28 cellular contexts compared by ENCODE assay signal in genomic region chr6:139927742-139928305, GRCh38.
DNase-seq lines count a peak whose midpoint lies in the region; ATAC-seq, FAIRE-seq and TF ChIP-seq lines count a peak whose summit lies in the region.
"Had no signal": no experiment of that assay in that cellular context is flagged by ENCODE, and none has a peak within 500 bp of the region (broad histone marks: within the 10 kb centered on the region; RNA-seq: fewer than 3 reads in every experiment).

No MANE protein-coding gene starts in this region.

- H2AFZ ChIP-seq in ACC112 (ENCODE audit: low read length, unreplicated experiment) (peak overlapping the region; percentile 65), H1 (ENCODE audit: low read length) (no peak overlapping the region)

- H3K4me3 Mint-ChIP-seq in HFFc6, result no peak overlapping the region
- no peak overlapping the region for H3K4me3 Mint-ChIP-seq in stimulated activated memory B cell treated with anti-CD40 and anti-IgM and Interleukin-4, amounts not matched to agents 10 μg/mL and 1 μg/mL and 100 μg/mL, for 72 hours
- H3K4me3 Mint-ChIP-seq: activated CD4-positive, alpha-beta memory T cell treated with anti-CD3 and anti-CD28 coated beads for 36 hours; activated T-cell treated with anti-CD3 and anti-CD28 coated beads, Interleukin-2, amount 50 U/mL, for 72 hours; brain; CD8-positive, alpha-beta T cell; stimulated activated effector memory CD8-positive, alpha-beta T cell treated with anti-CD3 and anti-CD28 coated beads, Interleukin-12 subunit alpha, Interleukin-12 subunit beta, amount 100 ng/mL, for 72 hours had no signal

- no peak overlapping the region for H4K8ac ChIP-seq in H1 (ENCODE audit: extremely low read depth, insufficient read depth, low read length)
- H4K8ac ChIP-seq in mesendoderm (ENCODE audit: low read depth, low read length), result no peak overlapping the region

- peaks cover 45% of the 10 kb centered on the region for H3K4me1 ChIP-seq in ACC112 (ENCODE audit: control insufficient read depth, insufficient read depth, low read length, unreplicated experiment)
- no peaks in the 10 kb centered on the region for H3K4me1 ChIP-seq in H1 (replicated peaks in 1 of 4; ENCODE audit: control insufficient read depth in 3 of 4, insufficient read depth in 4 of 4, low read length in 3 of 4)
- H3K4me1 ChIP-seq in mesendoderm (ENCODE audit: control insufficient read depth, low read depth, low read length), result no peaks in the 10 kb centered on the region
- H3K4me1 ChIP-seq: psoas muscle had no signal

- H3K4me2 ChIP-seq in H1 (ENCODE audit: insufficient read depth in 1 of 2, low read depth in 2 of 2, low read length in 2 of 2) (no peak overlapping the region), mesendoderm (ENCODE audit: low read length) (no peak overlapping the region)

- no peak overlapping the region for H2BK15ac ChIP-seq in H1 (ENCODE audit: low read length)
- no peak overlapping the region for H2BK15ac ChIP-seq in mesendoderm (replicated peaks; ENCODE audit: low read depth)

- H3K79me1 ChIP-seq in H1 (ENCODE audit: low read depth, low read length), result no peaks in the 10 kb centered on the region
- no peaks in the 10 kb centered on the region for H3K79me1 ChIP-seq in mesendoderm (ENCODE audit: low read length)

- no peak overlapping the region for H3K14ac ChIP-seq in H1 (ENCODE audit: insufficient read length)

- H3K23ac ChIP-seq in H1 (ENCODE audit: insufficient read length) (no peak overlapping the region), mesendoderm (ENCODE audit: low read length) (no peak overlapping the region)

- no peak for FAIRE-seq in H1 (lab: Jason Lieb, UNC)
- FAIRE-seq: GM12892, HTR-8/SVneo had no signal

- no peaks in the 10 kb centered on the region for H3K27me3 ChIP-seq in ACC112 (ENCODE audit: insufficient read depth, low read length)
- no peaks in the 10 kb centered on the region for H3K27me3 ChIP-seq in H1 (replicated peaks in 1 of 4; ENCODE audit: control insufficient read depth in 3 of 4, extremely low read depth in 1 of 4, insufficient read depth in 3 of 4, low read length in 3 of 4)
- no peaks in the 10 kb centered on the region for H3K27me3 ChIP-seq in mesendoderm (ENCODE audit: insufficient read depth, low read length, poor library complexity)
- H3K27me3 ChIP-seq: BE2C, gastrocnemius medialis, neutrophil, transverse colon had no signal

- WGBS in H1 (ENCODE audit: extremely low coverage in 1 of 2, insufficient coverage in 1 of 2, insufficient read length in 1 of 2, insufficient replicate concordance in 2 of 2, low coverage in 1 of 2, low lambda C conversion rate in 2 of 2, missing lambda C conversion rate in 1 of 2), 2 experiments, result 82% methylated on average over 1 of the region's 1 CpG; no CpG with 5 or more reads in 1 of the 2 experiments
- WGBS in mesendoderm (ENCODE audit: extremely low coverage, insufficient coverage, low lambda C conversion rate), result no CpG with 5 or more reads among the region's 1 CpG

- 0 out of 2 replicates have a peak overlapping the region, but pooled peaks have one; percentile 40 for H2BK5ac ChIP-seq in H1 (ENCODE audit: low read depth, low read length)
- no peak overlapping the region for H2BK5ac ChIP-seq in mesendoderm (ENCODE audit: low read length)

- H3K36me3 Mint-ChIP-seq in HFFc6 (ENCODE audit: low read depth), result 0 out of 2 replicates have a peak, but pooled peaks cover 3% of the 10 kb centered on the region
- H3K36me3 Mint-ChIP-seq in stimulated activated memory B cell treated with anti-CD40 and anti-IgM and Interleukin-4, amounts not matched to agents 10 μg/mL and 1 μg/mL and 100 μg/mL, for 72 hours, result no peaks in the 10 kb centered on the region
- H3K36me3 Mint-ChIP-seq: activated CD4-positive, alpha-beta memory T cell treated with anti-CD3 and anti-CD28 coated beads for 36 hours; brain; CD8-positive, alpha-beta T cell; stimulated activated effector memory CD8-positive, alpha-beta T cell treated with anti-CD3 and anti-CD28 coated beads, Interleukin-12 subunit alpha, Interleukin-12 subunit beta, amount 100 ng/mL, for 72 hours had no signal

- H3K36me3 ChIP-seq in ACC112 (ENCODE audit: insufficient read depth, low read length) (no peaks in the 10 kb centered on the region), H1 (ENCODE audit: control insufficient read depth in 2 of 4, insufficient read depth in 4 of 4, low read length in 3 of 4) (0 out of 8 replicates have a peak, but pooled peaks cover 0 to 2% (median 0%) of the 10 kb centered on the region in 4 experiments), mesendoderm (ENCODE audit: control insufficient read depth, insufficient read depth, low read length) (no peaks in the 10 kb centered on the region)
- H3K36me3 ChIP-seq: BE2C, gastrocnemius medialis, neutrophil, transverse colon had no signal

- no peak for DNase-seq in HFFc6
- DNase-seq in H1 (ENCODE audit: low read depth in 1 of 2, low spot score in 2 of 2), result no peak
- DNase-seq in mesendoderm, result no peak
- no peak for DNase-seq in NCI-H2171 treated with DMSO at 0.1 percent for 48 hours (lab: John Stamatoyannopoulos, UW)
- DNase-seq: ACHN; activated CD4-positive, alpha-beta memory T cell treated with anti-CD3 and anti-CD28 coated beads for 36 hours; activated CD4-positive, alpha-beta T cell treated with anti-CD3 and anti-CD28 coated beads for 1 hour; activated naive CD4-positive, alpha-beta T cell treated with Interleukin-2 at 50 U/mL for 16 hours; activated T-cell treated with anti-CD3 and anti-CD28 coated beads, Interleukin-2, amount 50 U/mL, for 72 hours; BE2C; CD8-positive, alpha-beta T cell; gastrocnemius medialis; hypothalamus; KBM-7; left colon; NCI-H1092 treated with DMSO at 0.1 percent for 48 hours; psoas muscle; stimulated activated CD4-positive, alpha-beta T cell treated with anti-CD3 and anti-CD28 coated beads, Interleukin-15, amount 100 ng/mL, for 24 hours; transverse colon had no signal

- peaks cover 52% of the 10 kb centered on the region for H3K4me1 Mint-ChIP-seq in HFFc6 (ENCODE audit: low read depth)
- H3K4me1 Mint-ChIP-seq in stimulated activated memory B cell treated with anti-CD40 and anti-IgM and Interleukin-4, amounts not matched to agents 10 μg/mL and 1 μg/mL and 100 μg/mL, for 72 hours, result no peaks in the 10 kb centered on the region
- H3K4me1 Mint-ChIP-seq: stimulated activated effector memory CD8-positive, alpha-beta T cell treated with anti-CD3 and anti-CD28 coated beads, Interleukin-12 subunit alpha, Interleukin-12 subunit beta, amount 100 ng/mL, for 72 hours had no signal

- no peak overlapping the region for H3K18ac ChIP-seq in H1 (ENCODE audit: extremely low read depth, low read length)
- no peak overlapping the region for H3K18ac ChIP-seq in mesendoderm (ENCODE audit: low read length)

- H2AK5ac ChIP-seq in H1 (ENCODE audit: low read depth, low read length) (no peak overlapping the region), mesendoderm (ENCODE audit: low read length) (no peak overlapping the region)

- TF ChIP-seq RAD21 in H1 (IDR thresholded peaks at IDR 0.05 in 1 of 2, conservative IDR thresholded peaks at IDR 0.05 in 1 of 2; ENCODE audit: low read depth in 2 of 2, low read length in 2 of 2), result no peak

- CTCF ChIA-PET in H1 (lab: Charles Lee; ENCODE audit: partially characterized antibody), result no interaction called here

- H3K56ac ChIP-seq in H1 (replicated peaks; ENCODE audit: insufficient read length, low read depth, low read length) (no peak overlapping the region), mesendoderm (ENCODE audit: low read length) (peak overlapping the region; percentile 25)

- H2BK120ac ChIP-seq in H1 (replicated peaks; ENCODE audit: low read depth, low read length), result no peak overlapping the region
- H2BK120ac ChIP-seq in mesendoderm (ENCODE audit: low read depth, low read length), result no peak overlapping the region

- no peak for TF ChIP-seq EP300 in H1 (IDR thresholded peaks at IDR 0.05; ENCODE audit: borderline replicate concordance in 1 of 2, low read depth in 2 of 2, low read length in 2 of 2)

- no peaks in the 10 kb centered on the region for H3K23me2 ChIP-seq in H1 (ENCODE audit: low read depth, low read length)

- no peak overlapping the region for H2BK12ac ChIP-seq in H1 (ENCODE audit: low read depth, low read length)

- H3K4me3 ChIP-seq in ACC112 (ENCODE audit: low read depth, low read length) (no peak overlapping the region), H1 (ENCODE audit: extremely low read depth in 1 of 4, insufficient read depth in 2 of 4, low read depth in 3 of 4, low read length in 4 of 4) (no peak overlapping the region), mesendoderm (ENCODE audit: low read length) (no peak overlapping the region)
- H3K4me3 ChIP-seq: gastrocnemius medialis, psoas muscle, transverse colon had no signal

- H3K79me2 ChIP-seq in ACC112 (ENCODE audit: control insufficient read depth, insufficient read depth, low read length, unreplicated experiment), result no peaks in the 10 kb centered on the region
- H3K79me2 ChIP-seq in H1 (ENCODE audit: control insufficient read depth in 1 of 2, insufficient read depth in 2 of 2, low read length in 2 of 2), result no peaks in the 10 kb centered on the region
- H3K79me2 ChIP-seq in mesendoderm (ENCODE audit: control insufficient read depth, insufficient read depth, low read length), result no peaks in the 10 kb centered on the region

- no peak for TF ChIP-seq POLR2A in H1 (IDR thresholded peaks at IDR 0.05; ENCODE audit: control extremely low read depth in 1 of 2, low read depth in 2 of 2, low read length in 2 of 2)

- TF ChIP-seq CTCF in HFFc6 (IDR thresholded peaks at IDR 0.05) (no peak), H1 (IDR thresholded peaks at IDR 0.05; ENCODE audit: control extremely low read depth in 1 of 3, insufficient read depth in 1 of 3, low read depth in 1 of 3, low read length in 3 of 3) (no peak)

- H3K27me3 Mint-ChIP-seq in HFFc6 (ENCODE audit: insufficient read depth), result peaks cover 2% of the 10 kb centered on the region; the same call in 1 of the 2 replicates
- no peaks in the 10 kb centered on the region for H3K27me3 Mint-ChIP-seq in stimulated activated memory B cell treated with anti-CD40 and anti-IgM and Interleukin-4, amounts not matched to agents 10 μg/mL and 1 μg/mL and 100 μg/mL, for 72 hours
- H3K27me3 Mint-ChIP-seq: brain had no signal

- H3K9ac ChIP-seq in H1 (replicated peaks in 1 of 4; ENCODE audit: extremely low read depth in 1 of 4, low read depth in 3 of 4, low read length in 3 of 4) (no peak overlapping the region), mesendoderm (ENCODE audit: low read length) (no peak overlapping the region)

- no peak overlapping the region for H2BK20ac ChIP-seq in H1 (ENCODE audit: low read length)

- no peaks in the 10 kb centered on the region for H4K20me1 ChIP-seq in H1 (replicated peaks in 1 of 2; ENCODE audit: control insufficient read depth in 1 of 2, insufficient read depth in 2 of 2, low read length in 2 of 2)

- POLR2A ChIA-PET in H1 (lab: Charles Lee; ENCODE audit: partially characterized antibody), result no interaction called here

- H3K27ac Mint-ChIP-seq in HFFc6, result peak overlapping the region; percentile 41; the same call in 1 of the 2 replicates
- H3K27ac Mint-ChIP-seq in stimulated activated memory B cell treated with anti-CD40 and anti-IgM and Interleukin-4, amounts not matched to agents 10 μg/mL and 1 μg/mL and 100 μg/mL, for 72 hours, result no peak overlapping the region
- H3K27ac Mint-ChIP-seq: activated CD4-positive, alpha-beta memory T cell treated with anti-CD3 and anti-CD28 coated beads for 36 hours; activated T-cell treated with anti-CD3 and anti-CD28 coated beads, Interleukin-2, amount 50 U/mL, for 72 hours; CD8-positive, alpha-beta T cell; stimulated activated effector memory CD8-positive, alpha-beta T cell treated with anti-CD3 and anti-CD28 coated beads, Interleukin-12 subunit alpha, Interleukin-12 subunit beta, amount 100 ng/mL, for 72 hours had no signal

- ATAC-seq in HG02885 (IDR thresholded peaks at IDR 0.05; ENCODE audit: poor library complexity, unreplicated experiment), result no peak
- no peak for ATAC-seq in stimulated activated memory B cell treated with anti-CD40 and anti-IgM and Interleukin-4, amounts not matched to agents 10 μg/mL and 1 μg/mL and 100 μg/mL, for 72 hours
- ATAC-seq in GM18517 (IDR thresholded peaks at IDR 0.05; ENCODE audit: unreplicated experiment), result no peak
- ATAC-seq: activated T-cell treated with anti-CD3 and anti-CD28 coated beads, Interleukin-2, amount 50 U/mL, for 72 hours; CD8-positive, alpha-beta T cell; gastrocnemius medialis; stimulated activated effector memory CD8-positive, alpha-beta T cell treated with anti-CD3 and anti-CD28 coated beads, Interleukin-12 subunit alpha, Interleukin-12 subunit beta, amount 100 ng/mL, for 72 hours had no signal

- no peak overlapping the region for H3K4ac ChIP-seq in H1 (replicated peaks; ENCODE audit: insufficient read length, low read depth, low read length)
- H3K4ac ChIP-seq in mesendoderm (ENCODE audit: low read depth, low read length), result no peak overlapping the region

- H3K9me3 Mint-ChIP-seq in HFFc6, result no peaks in the 10 kb centered on the region
- H3K9me3 Mint-ChIP-seq in stimulated activated memory B cell treated with anti-CD40 and anti-IgM and Interleukin-4, amounts not matched to agents 10 μg/mL and 1 μg/mL and 100 μg/mL, for 72 hours, result no peaks in the 10 kb centered on the region
- H3K9me3 Mint-ChIP-seq: activated CD4-positive, alpha-beta memory T cell treated with anti-CD3 and anti-CD28 coated beads for 36 hours; activated T-cell treated with anti-CD3 and anti-CD28 coated beads, Interleukin-2, amount 50 U/mL, for 72 hours; CD8-positive, alpha-beta T cell; stimulated activated effector memory CD8-positive, alpha-beta T cell treated with anti-CD3 and anti-CD28 coated beads, Interleukin-12 subunit alpha, Interleukin-12 subunit beta, amount 100 ng/mL, for 72 hours had no signal

- peak overlapping the region; percentile 89; the same call in 1 of the 2 replicates for H3K27ac ChIP-seq in ACC112 (ENCODE audit: low read depth, low read length)
- no peak overlapping the region for H3K27ac ChIP-seq in H1 (ENCODE audit: low read depth, low read length)
- H3K27ac ChIP-seq in mesendoderm (ENCODE audit: low read depth, low read length), result no peak overlapping the region
- H3K27ac ChIP-seq: gastrocnemius medialis, neutrophil, psoas muscle, transverse colon had no signal

- no peaks in the 10 kb centered on the region for H3K9me3 ChIP-seq in H1 (ENCODE audit: insufficient read depth in 2 of 2, low read depth in 1 of 2, low read length in 1 of 2)
- H3K9me3 ChIP-seq: BE2C, gastrocnemius medialis, neutrophil, psoas muscle, transverse colon had no signal

- H4K91ac ChIP-seq in H1 (replicated peaks; ENCODE audit: insufficient read length, low read length), result no peak overlapping the region

- H4K5ac ChIP-seq in H1 (ENCODE audit: insufficient read length, low read depth, low read length), result no peak overlapping the region
- no peak overlapping the region for H4K5ac ChIP-seq in mesendoderm (ENCODE audit: low read length)
